Comparison of ENCODE assay signal across 1 cellular context in genomic region chr2:85933753-85934594, GRCh38.
TF ChIP-seq lines count a peak whose summit lies in the region.

No MANE protein-coding gene starts in this region.

TF ChIP-seq in K562, 482 proteins besides CTCF, POLR2A, EP300 and RAD21 (continued from another document and continues in another):
- TF ChIP-seq GMEB1 (CRISPR knock-in tag; IDR thresholded peaks at IDR 0.05), result no peak
- no peak for TF ChIP-seq BRF1 (IDR thresholded peaks at IDR 0.05; ENCODE audit: borderline replicate concordance, extremely low read depth, insufficient read length)
- TF ChIP-seq ZNF3 (CRISPR knock-in tag; IDR thresholded peaks at IDR 0.05), result no peak
- TF ChIP-seq UBTF (IDR thresholded peaks at IDR 0.05; ENCODE audit: borderline replicate concordance in 1 of 2, low read depth in 2 of 2, low read length in 2 of 2), result no peak
- TF ChIP-seq SRSF1 (IDR thresholded peaks at IDR 0.05; ENCODE audit: low read depth, low read length), result no peak
- no peak for TF ChIP-seq MTA3 (IDR thresholded peaks at IDR 0.05; ENCODE audit: borderline replicate concordance)
- no peak for TF ChIP-seq HMG20A (CRISPR knock-in tag; conservative IDR thresholded peaks at IDR 0.05)
- TF ChIP-seq ZNF639 (CRISPR knock-in tag; conservative IDR thresholded peaks at IDR 0.05 in 1 of 2, IDR thresholded peaks at IDR 0.05 in 1 of 2), result peak in 1 of 2 experiments; percentile 91; a peak in 2 of 4 replicates
- peak; percentile 99 for TF ChIP-seq DPF2 (IDR thresholded peaks at IDR 0.05)
- no peak for TF ChIP-seq BRF2 (IDR thresholded peaks at IDR 0.05; ENCODE audit: borderline replicate concordance, insufficient read depth, insufficient read length)
- TF ChIP-seq THRA (IDR thresholded peaks at IDR 0.05), result no peak
- TF ChIP-seq ZNF143 (CRISPR knock-in tag; IDR thresholded peaks at IDR 0.05), result no peak
- no peak for TF ChIP-seq PATZ1 (CRISPR knock-in tag; IDR thresholded peaks at IDR 0.05; ENCODE audit: borderline replicate concordance)
- no peak for TF ChIP-seq HEY1 (CRISPR knock-in tag; IDR thresholded peaks at IDR 0.05; ENCODE audit: borderline replicate concordance)
- TF ChIP-seq ZNF79 (CRISPR knock-in tag; IDR thresholded peaks at IDR 0.05; ENCODE audit: low read depth), result no peak
- TF ChIP-seq FOXP1 (CRISPR knock-in tag; IDR thresholded peaks at IDR 0.05), result no peak
- TF ChIP-seq SIN3B (IDR thresholded peaks at IDR 0.05; ENCODE audit: low read depth), result no peak
- no peak for TF ChIP-seq HBP1 (CRISPR knock-in tag; IDR thresholded peaks at IDR 0.05)
- TF ChIP-seq ZNF146 (CRISPR knock-in tag; IDR thresholded peaks at IDR 0.05; ENCODE audit: unreplicated experiment), result no peak
- peak; percentile 84 for TF ChIP-seq MEF2D (tag; conservative IDR thresholded peaks at IDR 0.05; ENCODE audit: low read depth)
- peak; percentile 74 to 79 for TF ChIP-seq NCOA2 (IDR thresholded peaks at IDR 0.05; ENCODE audit: partially characterized antibody in 2 of 2)
- TF ChIP-seq MAX (CRISPR knock-in tag; IDR thresholded peaks at IDR 0.05), result no peak
- no peak for TF ChIP-seq ZNF282 (CRISPR knock-in tag; IDR thresholded peaks at IDR 0.05)
- TF ChIP-seq SRSF9 (IDR thresholded peaks at IDR 0.05; ENCODE audit: borderline replicate concordance, low read depth, low read length), result no peak
- TF ChIP-seq SMARCA5 (IDR thresholded peaks at IDR 0.05), result no peak
- peak; percentile 44; the same call in 1 of the 2 replicates for TF ChIP-seq C11orf30 (IDR thresholded peaks at IDR 0.05; ENCODE audit: low read depth)
- TF ChIP-seq SIN3A (IDR thresholded peaks at IDR 0.05; ENCODE audit: borderline replicate concordance in 2 of 2, control insufficient read depth in 1 of 2, low read depth in 2 of 2, low read length in 2 of 2), result no peak
- TF ChIP-seq POLR2G (IDR thresholded peaks at IDR 0.05; ENCODE audit: low read depth, low read length), result no peak
- TF ChIP-seq CEBPG (CRISPR knock-in tag; IDR thresholded peaks at IDR 0.05), result no peak
- TF ChIP-seq CEBPG (tag; conservative IDR thresholded peaks at IDR 0.05 in 1 of 2, IDR thresholded peaks at IDR 0.05 in 1 of 2), result peak in 1 of 2 experiments; percentile 65; a peak in 2 of 4 replicates
- TF ChIP-seq ZBTB7A (IDR thresholded peaks at IDR 0.05; ENCODE audit: borderline replicate concordance, control insufficient read depth, low read depth, low read length), result no peak
- TF ChIP-seq TAL1 (IDR thresholded peaks at IDR 0.05), result peak; percentile 99
- peak; percentile 99 for TF ChIP-seq KDM1A (IDR thresholded peaks at IDR 0.05)
- peak; percentile 85 for TF ChIP-seq GATAD2B (IDR thresholded peaks at IDR 0.05; ENCODE audit: borderline replicate concordance)
- TF ChIP-seq CAMTA2 (CRISPR knock-in tag; conservative IDR thresholded peaks at IDR 0.05), result no peak
- no peak for TF ChIP-seq FOXJ2 (tag; IDR thresholded peaks at IDR 0.05)
- TF ChIP-seq CREB5 (CRISPR knock-in tag; IDR thresholded peaks at IDR 0.05), result no peak
- no peak for TF ChIP-seq HDAC6 (IDR thresholded peaks at IDR 0.05; ENCODE audit: low read depth, low read length)
- TF ChIP-seq ELK1 (CRISPR knock-in tag; IDR thresholded peaks at IDR 0.05), result no peak
- TF ChIP-seq TCF7L2 (IDR thresholded peaks at IDR 0.05; ENCODE audit: low read depth, low read length), result no peak
- TF ChIP-seq CBFB (CRISPR knock-in tag; IDR thresholded peaks at IDR 0.05), result no peak
- TF ChIP-seq ZNF134 (CRISPR knock-in tag; conservative IDR thresholded peaks at IDR 0.05), result no peak
- no peak for TF ChIP-seq MTF1 (CRISPR knock-in tag; IDR thresholded peaks at IDR 0.05; ENCODE audit: borderline replicate concordance)
- no peak for TF ChIP-seq HOMEZ (CRISPR knock-in tag; IDR thresholded peaks at IDR 0.05)
- TF ChIP-seq GTF2E2 (tag; IDR thresholded peaks at IDR 0.05), result 0 out of 2 replicates have a peak, but pooled peaks have one; percentile 60
- no peak for TF ChIP-seq SP2 (IDR thresholded peaks at IDR 0.05; ENCODE audit: extremely low read depth, low read depth, low read length, poor library complexity, severe bottlenecking)
- TF ChIP-seq GABPB1 (CRISPR knock-in tag; IDR thresholded peaks at IDR 0.05), result no peak
- peak; percentile 73; the same call in 1 of the 2 replicates for TF ChIP-seq ZEB2 (IDR thresholded peaks at IDR 0.05)
